1 cellular context compared by ENCODE assay signal in genomic region chrX:107102980-107103379, GRCh38.
TF ChIP-seq lines count a peak whose summit lies in the region.

No MANE protein-coding gene starts in this region.

TF ChIP-seq in IMR-90, 13 proteins besides CTCF, POLR2A, EP300 and RAD21 (continued from another document):
- no peak for TF ChIP-seq USF2 (IDR thresholded peaks at IDR 0.05; ENCODE audit: low read depth, low read length)
- no peak for TF ChIP-seq RCOR1 (IDR thresholded peaks at IDR 0.05; ENCODE audit: insufficient replicate concordance, low read length)
- TF ChIP-seq SMC3 (IDR thresholded peaks at IDR 0.05; ENCODE audit: low read depth, low read length), result no peak
- no peak for TF ChIP-seq FOS (IDR thresholded peaks at IDR 0.05; ENCODE audit: low read depth, low read length)
- no peak for TF ChIP-seq NFE2L2 (IDR thresholded peaks at IDR 0.05; ENCODE audit: low read depth, low read length)
TF ChIP-seq in IMR-90: peak in this region for 0.
